8 cellular contexts compared by ENCODE assay signal in the genomic region with DNA sequence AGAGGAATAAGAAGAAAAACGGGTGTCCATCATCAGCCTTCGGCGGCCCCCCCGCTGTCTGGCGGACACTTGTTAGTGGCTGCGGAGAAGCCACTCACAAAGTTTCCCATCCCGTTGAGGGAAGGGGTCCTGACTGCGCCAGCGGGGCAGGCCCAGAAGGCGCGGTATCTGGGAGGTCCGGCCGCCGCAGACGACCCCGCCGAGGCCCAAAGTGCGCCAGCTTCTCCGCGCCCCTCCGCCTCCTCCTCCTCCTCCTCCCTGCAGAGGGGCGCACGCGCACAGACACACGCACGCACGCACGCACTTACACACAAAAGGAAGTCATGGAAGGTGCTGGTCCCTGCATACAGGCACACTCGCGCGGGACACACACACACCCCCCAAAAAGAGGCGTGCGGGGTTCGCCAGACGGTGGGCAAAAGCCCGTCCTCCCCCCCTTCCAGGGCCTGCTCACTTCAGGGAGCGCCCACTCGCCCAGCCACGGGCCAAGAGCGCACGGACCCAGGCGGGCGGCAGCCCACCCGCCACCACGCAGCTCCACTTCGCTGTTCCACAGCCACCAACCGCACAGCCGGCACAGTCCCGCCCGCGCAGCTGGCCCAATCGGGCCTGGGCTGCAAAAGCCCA. TPM values are rescaled to one million over a fixed set of nuclear protein-coding genes. Genes with fewer than 3 reads are reported as not detected.
A peak's percentile ranks its signal among the peaks of the same experiment; 100 is the strongest.
DNase-seq lines count a peak whose midpoint lies in the region; ATAC-seq and TF ChIP-seq lines count a peak whose summit lies in the region.

No MANE protein-coding gene starts in this region.

- H4K20me1 ChIP-seq in smooth muscle cell (ENCODE audit: low read depth): peaks cover 99% of the 10 kb centered on the region

- WGBS in smooth muscle cell (ENCODE audit: low lambda C conversion rate): 53% methylated on average over 43 of the region's 52 CpGs

- H3F3A ChIP-seq in smooth muscle cell (ENCODE audit: low read depth): no peaks in the 10 kb centered on the region

- peaks cover 9% of the 10 kb centered on the region for H3K4me1 ChIP-seq in smooth muscle cell (ENCODE audit: low read depth)

- H3K36me3 ChIP-seq in smooth muscle cell (ENCODE audit: low read depth): no peaks in the 10 kb centered on the region

- DNase-seq in GM12865 (ENCODE audit: low read depth) (peak; percentile 54), anterior cingulate cortex (lab: John Stamatoyannopoulos, UW) (peak in 49 of 58 donors; percentile 7 to 63 (median 32)), smooth muscle cell (lab: John Stamatoyannopoulos, UW; ENCODE audit: unreplicated experiment) (no peak), RPMI8226 (no peak)

- peaks cover 100% of the 10 kb centered on the region for H3K79me2 ChIP-seq in smooth muscle cell (ENCODE audit: low read depth)

- no peak overlapping the region for H2AFZ ChIP-seq in smooth muscle cell (ENCODE audit: low read depth)

- H3K9ac ChIP-seq in smooth muscle cell (ENCODE audit: low read depth): no peak overlapping the region

- H3K4me2 ChIP-seq in smooth muscle cell: peak overlapping the region; percentile 84

- H3K27me3 ChIP-seq in smooth muscle cell (ENCODE audit: low read depth): no peaks in the 10 kb centered on the region

- no peak overlapping the region for H3K27ac ChIP-seq in smooth muscle cell (ENCODE audit: low read depth)

- ATAC-seq in HG02840 (IDR thresholded peaks at IDR 0.05; ENCODE audit: low FRiP score, unreplicated experiment) (peak; percentile 69), SK-N-SH treated with all-trans-retinoic acid at 6 μM for 48 hours (peak; percentile 83), GM18858 (IDR thresholded peaks at IDR 0.05; ENCODE audit: unreplicated experiment) (no peak)

- H3K9me3 ChIP-seq in smooth muscle cell (replicated peaks; ENCODE audit: low read depth): no peaks in the 10 kb centered on the region

- H3K4me3 ChIP-seq in GM12865 (ENCODE audit: low read depth, low read length) (peak overlapping the region; percentile 64), iPS-11a (ENCODE audit: low read depth, low read length) (peak overlapping the region; percentile 69), smooth muscle cell (peak overlapping the region; percentile 55)

- no peak for TF ChIP-seq CTCF in GM12865 (IDR thresholded peaks at IDR 0.05; ENCODE audit: insufficient read depth, low read depth, low read length, missing control alignments)
- no peak for TF ChIP-seq CTCF in smooth muscle cell (IDR thresholded peaks at IDR 0.05; ENCODE audit: borderline replicate concordance, insufficient read depth, poor library complexity, severe bottlenecking)

TF ChIP-seq in SK-N-SH treated with all-trans-retinoic acid at 6 μM for 48 hours, 23 proteins besides CTCF, POLR2A, EP300 and RAD21:
- TF ChIP-seq TSHZ2 (CRISPR knock-in tag; IDR thresholded peaks at IDR 0.05) (no peak), ESRRG (CRISPR knock-in tag; IDR thresholded peaks at IDR 0.05) (no peak), ISL1 (CRISPR knock-in tag; IDR thresholded peaks at IDR 0.05) (no peak), ZNF565 (CRISPR knock-in tag; conservative IDR thresholded peaks at IDR 0.05; ENCODE audit: low read depth) (no peak), SNAI2 (CRISPR knock-in tag; IDR thresholded peaks at IDR 0.05) (no peak), GLIS3 (CRISPR knock-in tag; IDR thresholded peaks at IDR 0.05) (no peak), ZC3H10 (CRISPR knock-in tag; IDR thresholded peaks at IDR 0.05) (no peak), CSDC2 (CRISPR knock-in tag; IDR thresholded peaks at IDR 0.05) (no peak), POU6F1 (CRISPR knock-in tag; IDR thresholded peaks at IDR 0.05; ENCODE audit: borderline replicate concordance, low read depth) (no peak), RARB (CRISPR knock-in tag; IDR thresholded peaks at IDR 0.05) (no peak), ZNF70 (CRISPR knock-in tag; IDR thresholded peaks at IDR 0.05) (no peak), ZFP3 (CRISPR knock-in tag; IDR thresholded peaks at IDR 0.05) (no peak), PATZ1 (CRISPR knock-in tag; IDR thresholded peaks at IDR 0.05; ENCODE audit: borderline replicate concordance) (no peak), ZFP30 (CRISPR knock-in tag; IDR thresholded peaks at IDR 0.05) (no peak), TCF4 (CRISPR knock-in tag; IDR thresholded peaks at IDR 0.05; ENCODE audit: borderline replicate concordance) (no peak), ZNF8 (CRISPR knock-in tag; IDR thresholded peaks at IDR 0.05) (no peak), BACH2 (CRISPR knock-in tag; IDR thresholded peaks at IDR 0.05; ENCODE audit: borderline replicate concordance) (no peak), ARNTL (CRISPR knock-in tag; IDR thresholded peaks at IDR 0.05; ENCODE audit: borderline replicate concordance, low read depth) (no peak)
- TF ChIP-seq, protein P1, sequence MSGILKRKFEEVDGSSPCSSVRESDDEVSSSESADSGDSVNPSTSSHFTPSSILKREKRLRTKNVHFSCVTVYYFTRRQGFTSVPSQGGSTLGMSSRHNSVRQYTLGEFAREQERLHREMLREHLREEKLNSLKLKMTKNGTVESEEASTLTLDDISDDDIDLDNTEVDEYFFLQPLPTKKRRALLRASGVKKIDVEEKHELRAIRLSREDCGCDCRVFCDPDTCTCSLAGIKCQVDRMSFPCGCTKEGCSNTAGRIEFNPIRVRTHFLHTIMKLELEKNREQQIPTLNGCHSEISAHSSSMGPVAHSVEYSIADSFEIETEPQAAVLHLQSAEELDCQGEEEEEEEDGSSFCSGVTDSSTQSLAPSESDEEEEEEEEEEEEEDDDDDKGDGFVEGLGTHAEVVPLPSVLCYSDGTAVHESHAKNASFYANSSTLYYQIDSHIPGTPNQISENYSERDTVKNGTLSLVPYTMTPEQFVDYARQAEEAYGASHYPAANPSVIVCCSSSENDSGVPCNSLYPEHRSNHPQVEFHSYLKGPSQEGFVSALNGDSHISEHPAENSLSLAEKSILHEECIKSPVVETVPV (CRISPR knock-in tag; IDR thresholded peaks at IDR 0.05): no peak
TF ChIP-seq in SK-N-SH treated with all-trans-retinoic acid at 6 μM for 48 hours: peak in this region for 0.

RNA-seq across cellular contexts. Expression of gene ZNF148, which starts 18.0 kb away (rescaled TPM):
- total RNA-seq in smooth muscle cell: 27.7 and 29.4 TPM in 2 replicates
- 23.6 and 26.0 TPM in 2 replicates for polyA plus RNA-seq in smooth muscle cell

Comparison
In these comparisons a context has a peak if more than half of its experiments do, and no peak if none do; other contexts are left out.
1. DNase-seq: peak in GM12865 (single experiment) and anterior cingulate cortex (49 of 58); none in smooth muscle cell (single experiment) and RPMI8226 (single experiment).
2. Peak in every context shown above with its lines, with median percentiles within 50 percentile points of each other: H3K4me3 ChIP-seq.